Comparison of ENCODE assay signal across 9 cellular contexts in the genomic region with DNA sequence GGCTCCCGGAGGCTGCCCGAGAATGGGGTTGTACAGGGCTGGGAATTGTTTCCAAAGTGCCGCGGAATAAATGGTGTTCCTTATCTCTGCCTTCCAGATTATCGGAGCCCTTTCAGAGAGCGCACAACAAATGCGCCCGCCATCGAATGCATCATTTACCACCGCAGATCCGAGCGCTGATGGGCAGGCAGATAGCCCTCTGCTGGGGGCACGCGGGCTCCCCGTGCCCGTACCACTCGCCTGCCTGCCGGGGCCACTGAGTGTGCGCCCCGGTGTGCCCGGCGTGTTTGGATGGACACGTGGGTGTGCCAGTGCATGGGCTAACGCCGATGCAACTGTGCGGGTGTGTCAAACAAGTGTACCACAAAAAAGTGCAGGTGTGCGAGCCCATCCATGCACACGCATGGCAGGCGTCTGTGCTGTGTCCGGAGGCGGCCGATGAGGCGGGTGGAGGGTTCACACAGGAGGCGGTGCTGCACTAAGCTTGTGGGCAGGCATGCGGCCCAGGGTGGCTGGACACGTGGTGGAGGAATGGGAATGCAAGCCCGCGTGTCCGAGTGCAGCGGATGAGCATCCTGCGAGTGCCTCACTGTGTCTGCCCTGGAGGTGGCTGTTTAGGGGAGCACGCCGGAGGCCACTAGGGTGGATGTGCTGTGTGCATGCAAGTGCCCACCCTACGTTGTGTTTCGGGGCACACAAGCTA. TPM values are rescaled to one million over a fixed set of nuclear protein-coding genes. Genes with fewer than 3 reads are reported as not detected.
DNase-seq lines count a peak whose midpoint lies in the region; ATAC-seq and TF ChIP-seq lines count a peak whose summit lies in the region.
"Had no signal": no experiment of that assay in that cellular context is flagged by ENCODE, and none has a peak within 500 bp of the region (broad histone marks: within the 10 kb centered on the region; RNA-seq: fewer than 3 reads in every experiment).

No MANE protein-coding gene starts in this region.

- peaks cover 9% of the 10 kb centered on the region for H3F3A ChIP-seq in neural progenitor cell (ENCODE audit: low read depth)

- H4K20me1 ChIP-seq in BLaER1 treated with 17β-estradiol and CSF1 and Interleukin-3, amounts not matched to agents 10 nM and 100 nM = peaks cover 0 to 55% (median 28%) of the 10 kb centered on the region in 11 experiments; a peak in 20 of 22 replicates
- peaks cover 52% of the 10 kb centered on the region for H4K20me1 ChIP-seq in neural progenitor cell (ENCODE audit: low read depth)

- H3K4me3 ChIP-seq in BLaER1 treated with 17β-estradiol and CSF1 and Interleukin-3, amounts not matched to agents 10 nM and 100 nM = peak overlapping the region in 8 of 10 experiments; percentile 48 to 67 (median 60); a peak in 8 of 20 replicates
- peak overlapping the region; percentile 17 to 53 for H3K4me3 ChIP-seq in duodenal mucosa (ENCODE audit: low read depth in 1 of 2, low read length in 2 of 2)
- H3K4me3 ChIP-seq in neural progenitor cell = peak overlapping the region; percentile 68

- H3K27me3 Mint-ChIP-seq in neural progenitor cell (ENCODE audit: insufficient read depth, low read depth) = peaks cover 65% of the 10 kb centered on the region

- no peaks in the 10 kb centered on the region for H3K79me2 ChIP-seq in neural progenitor cell (ENCODE audit: low read depth)

- peak; percentile 7 for TF ChIP-seq CTCF in neural progenitor cell (IDR thresholded peaks at IDR 0.05)

- peak; percentile 8 for DNase-seq in NCI-H69 (lab: John Stamatoyannopoulos, UW)
- peak; percentile 58 for DNase-seq in neural progenitor cell (ENCODE audit: low spot score)
- no peak for DNase-seq in cerebellar cortex (ENCODE audit: low spot score)
- no peak for DNase-seq in GOT3 (lab: John Stamatoyannopoulos, UW)

- no peaks in the 10 kb centered on the region for H3K36me3 ChIP-seq in BLaER1 treated with 17β-estradiol and CSF1 and Interleukin-3, amounts not matched to agents 10 nM and 100 nM
- H3K36me3 ChIP-seq in duodenal mucosa (ENCODE audit: control insufficient read depth in 1 of 2, insufficient read depth in 2 of 2, low read length in 2 of 2) (no peaks in the 10 kb centered on the region), neural progenitor cell (no peaks in the 10 kb centered on the region)

- peaks cover 0 to 15% (median 9%) of the 10 kb centered on the region in 10 experiments; a peak in 11 of 20 replicates for H3K4me1 ChIP-seq in BLaER1 treated with 17β-estradiol and CSF1 and Interleukin-3, amounts not matched to agents 10 nM and 100 nM
- peaks cover 0 to 8% of the 10 kb centered on the region in 2 donors for H3K4me1 ChIP-seq in duodenal mucosa (ENCODE audit: control insufficient read depth in 1 of 2, insufficient read depth in 2 of 2, low read length in 2 of 2)
- peaks cover 22% of the 10 kb centered on the region for H3K4me1 ChIP-seq in neural progenitor cell

- H3K27ac ChIP-seq in BLaER1 treated with 17β-estradiol and CSF1 and Interleukin-3, amounts not matched to agents 10 nM and 100 nM = no peak overlapping the region
- H3K27ac ChIP-seq in duodenal mucosa (ENCODE audit: low read depth, low read length) = no peak overlapping the region
- H3K27ac ChIP-seq in neural progenitor cell = no peak overlapping the region

- H2AFZ ChIP-seq in neural progenitor cell (replicated peaks) = no peak overlapping the region

- peak overlapping the region; percentile 84 for H3K4me3 Mint-ChIP-seq in neural progenitor cell

- H3K27ac Mint-ChIP-seq in neural progenitor cell = no peak overlapping the region

- H3K27me3 ChIP-seq in BLaER1 treated with 17β-estradiol and CSF1 and Interleukin-3, amounts not matched to agents 10 nM and 100 nM = peaks cover 59 to 79% (median 72%) of the 10 kb centered on the region in 11 experiments
- H3K27me3 ChIP-seq in duodenal mucosa (ENCODE audit: control insufficient read depth in 1 of 2, insufficient read depth in 2 of 2, low read length in 2 of 2) = peaks cover 77 to 80% of the 10 kb centered on the region in 2 donors
- H3K27me3 ChIP-seq in neural progenitor cell = peaks cover 100% of the 10 kb centered on the region

- no peaks in the 10 kb centered on the region for H3K9me3 ChIP-seq in BLaER1 treated with 17β-estradiol and CSF1 and Interleukin-3, amounts not matched to agents 10 nM and 100 nM (replicated peaks in 1 of 11)
- H3K9me3 ChIP-seq in duodenal mucosa (ENCODE audit: control insufficient read depth in 1 of 2, low read length in 2 of 2) = no peaks in the 10 kb centered on the region
- H3K9me3 ChIP-seq in neural progenitor cell (ENCODE audit: low read depth) = no peaks in the 10 kb centered on the region

- no peaks in the 10 kb centered on the region for H3K36me3 Mint-ChIP-seq in neural progenitor cell

- H3K9me3 Mint-ChIP-seq in neural progenitor cell = peaks cover 5% of the 10 kb centered on the region

- ATAC-seq in GM19328 (IDR thresholded peaks at IDR 0.05; ENCODE audit: unreplicated experiment) (no peak), GM21447 (IDR thresholded peaks at IDR 0.05; ENCODE audit: unreplicated experiment) (no peak)

- no peak overlapping the region; a peak in 1 of 22 replicates for H3K9ac ChIP-seq in BLaER1 treated with 17β-estradiol and CSF1 and Interleukin-3, amounts not matched to agents 10 nM and 100 nM
- H3K9ac ChIP-seq in duodenal mucosa (ENCODE audit: low read depth in 1 of 2, low read length in 2 of 2) = no peak overlapping the region
- no peak overlapping the region for H3K9ac ChIP-seq in neural progenitor cell

- peaks cover 24% of the 10 kb centered on the region for H3K4me1 Mint-ChIP-seq in neural progenitor cell

- H3K4me2 ChIP-seq in BLaER1 treated with 17β-estradiol and CSF1 and Interleukin-3, amounts not matched to agents 10 nM and 100 nM = peak overlapping the region; percentile 79 to 95 (median 90); a peak in 20 of 22 replicates
- H3K4me2 ChIP-seq in neural progenitor cell = peak overlapping the region; percentile 76

RNA-seq across cellular contexts. Expression of a gene that starts 3.8 kb away (rescaled TPM):
- total RNA-seq in neural progenitor cell (ENCODE audit: low replicate concordance) = 0.09 TPM in 1 of 2 replicates, not detected in the other

RNA-seq across cellular contexts. Expression of a gene that starts 30.1 kb away (rescaled TPM):
- total RNA-seq in neural progenitor cell (ENCODE audit: low replicate concordance) = not detected in 2 replicates
- total RNA-seq: fibroblast of lung had no signal

Comparison
In these comparisons a context has a peak if more than half of its experiments do, and no peak if none do; other contexts are left out.
1. DNase-seq: peak in NCI-H69 (single experiment) and neural progenitor cell (single experiment); none in cerebellar cortex (single experiment) and GOT3 (single experiment).
2. Peak in every context shown above with its lines, with median percentiles within 50 percentile points of each other: H3K4me3 ChIP-seq.